ENCODE assay signal across 8 cellular contexts in the genomic region with DNA sequence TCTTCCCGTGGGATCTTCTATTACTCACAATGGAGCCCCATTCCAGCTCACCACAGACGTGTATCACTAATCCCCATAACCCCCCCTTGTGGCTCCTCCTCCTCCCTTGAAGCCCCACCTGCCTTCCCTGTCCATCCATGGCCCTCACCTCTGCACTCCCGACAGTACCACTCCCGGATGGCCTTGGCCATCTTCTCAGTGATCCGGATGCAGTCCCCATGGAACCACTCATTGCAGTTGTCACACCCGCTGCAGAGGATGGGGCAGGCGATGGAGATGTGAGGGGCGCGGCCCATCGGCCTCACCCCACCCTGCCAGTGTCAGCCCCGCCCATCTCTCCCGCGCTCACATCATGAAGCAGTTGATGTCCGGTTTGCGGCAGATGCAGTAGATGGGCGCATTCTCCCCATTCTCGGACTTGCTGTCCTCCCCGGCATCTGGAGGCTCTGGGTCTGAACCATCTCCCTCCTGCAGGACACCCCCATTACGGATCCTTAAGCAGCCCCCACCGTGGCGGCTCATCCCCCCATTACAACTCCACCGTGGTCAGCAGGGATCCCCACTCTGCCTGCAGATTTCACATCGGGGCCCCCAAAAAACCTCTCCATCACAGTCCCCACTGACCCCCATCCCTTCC. TPM values are rescaled to one million over a fixed set of nuclear protein-coding genes. Genes with fewer than 3 reads are reported as not detected.
DNase-seq lines count a peak whose midpoint lies in the region; ATAC-seq, FAIRE-seq and TF ChIP-seq lines count a peak whose summit lies in the region.

No MANE protein-coding gene starts in this region.

- peak overlapping the region; percentile 77 for H3K4me2 ChIP-seq in HepG2 (ENCODE audit: low read depth, low read length)

- TF ChIP-seq EP300 in HepG2 (IDR thresholded peaks at IDR 0.05; ENCODE audit: low read depth in 2 of 2, low read length in 2 of 2) = no peak
- TF ChIP-seq EP300 in HepG2 (CRISPR knock-in tag; IDR thresholded peaks at IDR 0.05; ENCODE audit: borderline replicate concordance) = no peak

- H3K27ac ChIP-seq in HepG2 (ENCODE audit: extremely low read length, insufficient read depth, low read length) (no peak overlapping the region), testis (peak overlapping the region in 1 of 2 donors; percentile 90)

- POLR2A ChIA-PET in HepG2 (lab: Yijun Ruan, JAX) = no interaction called here

- H3K9me3 ChIP-seq in HepG2 (ENCODE audit: low read length) (no peaks in the 10 kb centered on the region), testis (no peaks in the 10 kb centered on the region)

- BruUV-seq in HepG2 (replicated peaks; lab: Mats Ljungman, UMichigan) = TSS peak; percentile 37

- H3K27me3 ChIP-seq in HepG2 (ENCODE audit: control insufficient read depth in 1 of 2, insufficient read depth in 2 of 2, low read length in 2 of 2) (peaks cover 0 to 4% of the 10 kb centered on the region in 2 experiments; a peak in 2 of 5 replicates), testis (no peaks in the 10 kb centered on the region)

- intact Hi-C loops in HepG2 (cut with micrococcal nuclease; ENCODE audit: unreplicated experiment) = loop anchor here (5.0 kb wide), 3 partner anchors 71 to 141 kb away; no protein-coding TSS in a partner anchor
- intact Hi-C loops in testis (cut with DNase I; ENCODE audit: low total_unique reads) = no loop called here

- H3K36me3 ChIP-seq in HepG2 (replicated peaks in 1 of 2; ENCODE audit: control insufficient read depth in 1 of 2, insufficient read depth in 2 of 2, low read length in 2 of 2) (peaks cover 9 to 23% of the 10 kb centered on the region in 2 experiments; a peak in 4 of 5 replicates), testis (ENCODE audit: low read depth, missing control alignments) (no peaks in the 10 kb centered on the region)

- no peak overlapping the region for H2AFZ ChIP-seq in HepG2 (ENCODE audit: low read length)

- no peak for TF ChIP-seq CTCF in astrocyte of the spinal cord (IDR thresholded peaks at IDR 0.05; ENCODE audit: low read depth, low read length)
- no peak for TF ChIP-seq CTCF in HepG2 (CRISPR knock-in tag; IDR thresholded peaks at IDR 0.05)
- TF ChIP-seq CTCF in testis (IDR thresholded peaks at IDR 0.05) = no peak

- TF ChIP-seq POLR2A in HepG2 (IDR thresholded peaks at IDR 0.05; ENCODE audit: insufficient read depth in 1 of 2, low read depth in 2 of 2, low read length in 2 of 2) = no peak
- TF ChIP-seq POLR2A in testis (IDR thresholded peaks at IDR 0.05) = no peak

- H3K9ac ChIP-seq in HepG2 (ENCODE audit: insufficient read depth, low read depth, low read length) = peak overlapping the region; percentile 83

- DNase-seq in NCI-H345 (lab: John Stamatoyannopoulos, UW) (peak; percentile 48), NCI-H345 treated with DMSO at 0.1 percent for 48 hours (lab: John Stamatoyannopoulos, UW; ENCODE audit: unreplicated experiment) (no peak), NCI-H510A (lab: John Stamatoyannopoulos, UW) (peak; percentile 28), astrocyte of the spinal cord (ENCODE audit: low read depth, low spot score) (peak; percentile 24), HepG2 (ENCODE audit: low spot score) (no peak), testis (peak; percentile 42)

- no peak for TF ChIP-seq RAD21 in HepG2 (CRISPR knock-in tag; IDR thresholded peaks at IDR 0.05)

- CTCF ChIA-PET in HepG2 (lab: Yijun Ruan, JAX; ENCODE audit: low intra/inter-chr PET ratio, low total read pairs) = no interaction called here

- no peak for FAIRE-seq in HepG2 (lab: Jason Lieb, UNC)

- H4K20me1 ChIP-seq in HepG2 (ENCODE audit: insufficient read depth, low read length) = no peaks in the 10 kb centered on the region

- peak overlapping the region; percentile 72 for H3K4me3 ChIP-seq in astrocyte of the spinal cord (ENCODE audit: low read depth, low read length)
- peak overlapping the region; percentile 88 to 93 (median 90) for H3K4me3 ChIP-seq in HepG2 (replicated peaks in 1 of 3; ENCODE audit: insufficient read depth in 1 of 3, low read depth in 2 of 3, low read length in 3 of 3)
- peak overlapping the region; percentile 69 to 72 for H3K4me3 ChIP-seq in testis

- 77% methylated on average over 23 of the region's 23 CpGs for WGBS in HepG2 (ENCODE audit: low lambda C conversion rate)
- 9 to 12% methylated on average over 14 to 23 of the region's 23 CpGs for whole genome bisulfite sequencing in testis, 2 donors

- in situ Hi-C loops in astrocyte of the spinal cord (cut with HindIII; ENCODE audit: low sequenced_read_pairs) = no loop called here
- in situ Hi-C loops in HepG2 (cut with HindIII; ENCODE audit: extremely low pct_ligation_motif_present, low pct_unique_long_range_greater_than_20kb) = loop anchor here (10.0 kb wide), 1 partner anchor 138 kb away; no protein-coding TSS in a partner anchor

- H3K79me2 ChIP-seq in HepG2 (ENCODE audit: insufficient read depth, low read length) = peaks cover 3% of the 10 kb centered on the region

- H3K4me1 ChIP-seq in HepG2 (ENCODE audit: insufficient read depth, low read length) (peaks cover 22% of the 10 kb centered on the region), testis (peaks cover 6% of the 10 kb centered on the region)

- no peak for ATAC-seq in HepG2
- no peak for ATAC-seq in GM21528 (IDR thresholded peaks at IDR 0.05; ENCODE audit: low FRiP score, unreplicated experiment)
- no peak for ATAC-seq in HG02938 (IDR thresholded peaks at IDR 0.05; ENCODE audit: unreplicated experiment)

RNA-seq across cellular contexts. Expression of gene CXXC1, which starts 1.0 kb away (rescaled TPM):
- total RNA-seq in HepG2 (2016; rRNA removed; fragmentation: Illumina TruSeq; extraction: Trizol) (29.8 and 32.9 TPM in 2 replicates), testis (100 to 1,000 TPM; 109 to 137 TPM)
- total RNA-seq in HepG2 (2016; cell fraction: cytosol; rRNA removed; fragmentation: Illumina TruSeq; extraction: Trizol; ENCODE audit: low read depth) = 5.2 and 6.1 TPM in 2 replicates
- 27.2 and 40.8 TPM in 2 replicates for total RNA-seq in HepG2 (2016; cell fraction: insoluble cytoplasmic fraction; rRNA removed; fragmentation: Illumina TruSeq; extraction: Trizol)
- 16.4 and 17.8 TPM in 2 replicates for total RNA-seq in HepG2 (2016; cell fraction: membrane; rRNA removed; fragmentation: Illumina TruSeq; extraction: Trizol)
- 26.0 and 29.7 TPM in 2 replicates for total RNA-seq in HepG2 (2016; cell fraction: nucleus; rRNA removed; fragmentation: Illumina TruSeq; extraction: Trizol)
- polyA plus RNA-seq in HepG2 (2011; rRNA removed) (39.0 and 39.8 TPM in 2 replicates), testis (ENCODE audit: insufficient read depth, low read depth, low replicate concordance) (73.4 TPM)
- 29.5 and 48.9 TPM in 2 replicates for polyA plus RNA-seq in HepG2 (2011; cell fraction: cytosol; rRNA removed)
- polyA plus RNA-seq in HepG2 (2011; cell fraction: nucleus; rRNA removed) = 324 and 455 TPM in 2 replicates
- polyA plus RNA-seq in HepG2 (2012) = 22.4 and 34.0 TPM in 2 replicates
- polyA plus RNA-seq in HepG2 (2016; cell fraction: cytosol; fragmentation: Illumina TruSeq; extraction: Trizol; ENCODE audit: low read depth) = 4.1 and 5.9 TPM in 2 replicates
- 25.7 and 37.2 TPM in 2 replicates for polyA plus RNA-seq in HepG2 (2016; cell fraction: insoluble cytoplasmic fraction; fragmentation: Illumina TruSeq; extraction: Trizol; ENCODE audit: low read depth)
- 14.3 and 15.5 TPM in 2 replicates for polyA plus RNA-seq in HepG2 (2016; cell fraction: membrane; fragmentation: Illumina TruSeq; extraction: Trizol; ENCODE audit: low read depth)
- polyA plus RNA-seq in HepG2 (2016; cell fraction: nucleus; fragmentation: Illumina TruSeq; extraction: Trizol; ENCODE audit: insufficient read depth, low read depth) = 119 and 130 TPM in 2 replicates
- polyA minus RNA-seq in HepG2 (2011; rRNA and poly(A)+ RNA removed; ENCODE audit: low replicate concordance) = 42.0 and 46.9 TPM in 2 replicates
- 8.7 and 10.1 TPM in 2 replicates for polyA minus RNA-seq in HepG2 (2011; cell fraction: cytosol; rRNA and poly(A)+ RNA removed)
- polyA minus RNA-seq in HepG2 (2011; cell fraction: nucleus; rRNA and poly(A)+ RNA removed) = 27.0 and 29.1 TPM in 2 replicates

RNA-seq across cellular contexts. Expression of gene MBD1, which starts 5.2 kb away (rescaled TPM):
- 15.2 and 25.5 TPM in 2 replicates for total RNA-seq in HepG2 (2016; rRNA removed; fragmentation: Illumina TruSeq; extraction: Trizol)
- total RNA-seq in HepG2 (2016; cell fraction: cytosol; rRNA removed; fragmentation: Illumina TruSeq; extraction: Trizol; ENCODE audit: low read depth) = 5.6 and 7.6 TPM in 2 replicates
- 13.1 and 25.2 TPM in 2 replicates for total RNA-seq in HepG2 (2016; cell fraction: insoluble cytoplasmic fraction; rRNA removed; fragmentation: Illumina TruSeq; extraction: Trizol)
- 13.7 and 14.8 TPM in 2 replicates for total RNA-seq in HepG2 (2016; cell fraction: membrane; rRNA removed; fragmentation: Illumina TruSeq; extraction: Trizol)
- total RNA-seq in HepG2 (2016; cell fraction: nucleus; rRNA removed; fragmentation: Illumina TruSeq; extraction: Trizol) = 34.3 TPM in 2 replicates
- 28.6 and 31.3 TPM in 2 replicates for polyA plus RNA-seq in HepG2 (2011; rRNA removed)
- 16.1 and 23.4 TPM in 2 replicates for polyA plus RNA-seq in HepG2 (2011; cell fraction: cytosol; rRNA removed)
- 145 and 153 TPM in 2 replicates for polyA plus RNA-seq in HepG2 (2011; cell fraction: nucleus; rRNA removed)
- polyA plus RNA-seq in HepG2 (2012) = 15.5 and 18.8 TPM in 2 replicates
- 4.3 and 4.6 TPM in 2 replicates for polyA plus RNA-seq in HepG2 (2016; cell fraction: cytosol; fragmentation: Illumina TruSeq; extraction: Trizol; ENCODE audit: low read depth)
- polyA plus RNA-seq in HepG2 (2016; cell fraction: insoluble cytoplasmic fraction; fragmentation: Illumina TruSeq; extraction: Trizol; ENCODE audit: low read depth) = 15.4 and 19.3 TPM in 2 replicates
- polyA plus RNA-seq in HepG2 (2016; cell fraction: membrane; fragmentation: Illumina TruSeq; extraction: Trizol; ENCODE audit: low read depth) = 8.7 and 8.9 TPM in 2 replicates
- 54.5 and 56.4 TPM in 2 replicates for polyA plus RNA-seq in HepG2 (2016; cell fraction: nucleus; fragmentation: Illumina TruSeq; extraction: Trizol; ENCODE audit: insufficient read depth, low read depth)
- 45.6 and 63.7 TPM in 2 replicates for polyA minus RNA-seq in HepG2 (2011; rRNA and poly(A)+ RNA removed; ENCODE audit: low replicate concordance)
- 12.0 and 13.2 TPM in 2 replicates for polyA minus RNA-seq in HepG2 (2011; cell fraction: cytosol; rRNA and poly(A)+ RNA removed)
- polyA minus RNA-seq in HepG2 (2011; cell fraction: nucleus; rRNA and poly(A)+ RNA removed) = 56.3 and 64.5 TPM in 2 replicates
- total RNA-seq in testis = 100 to 1,000 TPM; 181 to 200 TPM
- 225 TPM for polyA plus RNA-seq in testis (ENCODE audit: insufficient read depth, low read depth, low replicate concordance)

RNA-seq across cellular contexts. Expression of gene CFAP53, which starts 20.2 kb away (rescaled TPM):
- total RNA-seq in HepG2 (2016; rRNA removed; fragmentation: Illumina TruSeq; extraction: Trizol) = 0.07 TPM in 1 of 2 replicates, not detected in the other
- total RNA-seq in HepG2 (2016; cell fraction: cytosol; rRNA removed; fragmentation: Illumina TruSeq; extraction: Trizol; ENCODE audit: low read depth) = 0.09 TPM in 1 of 2 replicates, not detected in the other
- total RNA-seq in HepG2 (2016; cell fraction: insoluble cytoplasmic fraction; rRNA removed; fragmentation: Illumina TruSeq; extraction: Trizol) = 0.09 and 0.13 TPM in 2 replicates
- total RNA-seq in HepG2 (2016; cell fraction: membrane; rRNA removed; fragmentation: Illumina TruSeq; extraction: Trizol) = not detected in 2 replicates
- total RNA-seq in HepG2 (2016; cell fraction: nucleus; rRNA removed; fragmentation: Illumina TruSeq; extraction: Trizol) = 0.28 TPM in 1 of 2 replicates, not detected in the other
- polyA plus RNA-seq in HepG2 (2011; rRNA removed) = 0.05 TPM in 2 replicates
- 0.03 and 0.04 TPM in 2 replicates for polyA plus RNA-seq in HepG2 (2011; cell fraction: cytosol; rRNA removed)
- polyA plus RNA-seq in HepG2 (2011; cell fraction: nucleus; rRNA removed) = 0.07 TPM in 1 of 2 replicates, not detected in the other
- 0.07 and 0.11 TPM in 2 replicates for polyA plus RNA-seq in HepG2 (2012)
- polyA plus RNA-seq in HepG2 (2016; cell fraction: cytosol; fragmentation: Illumina TruSeq; extraction: Trizol; ENCODE audit: low read depth) = 0.09 and 0.11 TPM in 2 replicates
- not detected in 2 replicates for polyA plus RNA-seq in HepG2 (2016; cell fraction: insoluble cytoplasmic fraction; fragmentation: Illumina TruSeq; extraction: Trizol; ENCODE audit: low read depth)
- polyA plus RNA-seq in HepG2 (2016; cell fraction: membrane; fragmentation: Illumina TruSeq; extraction: Trizol; ENCODE audit: low read depth) = not detected in 2 replicates
- polyA plus RNA-seq in HepG2 (2016; cell fraction: nucleus; fragmentation: Illumina TruSeq; extraction: Trizol; ENCODE audit: insufficient read depth, low read depth) = not detected in 2 replicates
- 0.12 TPM in 1 of 2 replicates, not detected in the other for polyA minus RNA-seq in HepG2 (2011; rRNA and poly(A)+ RNA removed; ENCODE audit: low replicate concordance)
- not detected in 2 replicates for polyA minus RNA-seq in HepG2 (2011; cell fraction: cytosol; rRNA and poly(A)+ RNA removed)
- polyA minus RNA-seq in HepG2 (2011; cell fraction: nucleus; rRNA and poly(A)+ RNA removed) = 0.52 TPM in 1 of 2 replicates, not detected in the other
- total RNA-seq in testis = 10 to 100 TPM; 22.7 to 48.6 TPM
- 72.8 TPM for polyA plus RNA-seq in testis (ENCODE audit: insufficient read depth, low read depth, low replicate concordance)

Comparison
In these comparisons a context has a peak if more than half of its experiments do, and no peak if none do; other contexts are left out.
1. DNase-seq: peak in NCI-H345 (single experiment), NCI-H510A (single experiment), astrocyte of the spinal cord (single experiment) and testis (single experiment); none in NCI-H345 treated with DMSO at 0.1 percent for 48 hours (single experiment) and HepG2 (single experiment).
2. RNA of gene CFAP53, which starts 20.2 kb away (total RNA-seq): 22.7 to 48.6 TPM in testis; 0.07 to 0.28 TPM in HepG2; every median in the first group is over 10 times any median in the second.
3. Peak in every context shown above with its lines, with median percentiles within 50 percentile points of each other: H3K4me3 ChIP-seq.